Comparison of ENCODE assay signal across 12 cellular contexts in genomic region chr3:45056608-45057301, GRCh38. TPM values are rescaled to one million over a fixed set of nuclear protein-coding genes. Genes with fewer than 3 reads are reported as not detected.
DNase-seq lines count a peak whose midpoint lies in the region; ATAC-seq and TF ChIP-seq lines count a peak whose summit lies in the region.
"Had no signal": no experiment of that assay in that cellular context is flagged by ENCODE, and none has a peak within 500 bp of the region (broad histone marks: within the 10 kb centered on the region; RNA-seq: fewer than 3 reads in every experiment).

No MANE protein-coding gene starts in this region.

- POLR2A ChIA-PET in naive thymus-derived CD8-positive, alpha-beta T cell (lab: Charles Lee) = no interaction called here

- H3K4me1 ChIP-seq in GM23338 (ENCODE audit: insufficient read depth) = peaks cover 13% of the 10 kb centered on the region
- peaks cover 36% of the 10 kb centered on the region for H3K4me1 ChIP-seq in psoas muscle

- H3K27me3 Mint-ChIP-seq in GM23338 (ENCODE audit: insufficient read depth, low read depth, poor library complexity) (peaks cover 57% of the 10 kb centered on the region), type B pancreatic cell (no peaks in the 10 kb centered on the region)
- H3K27me3 Mint-ChIP-seq in naive thymus-derived CD8-positive, alpha-beta T cell = peaks cover 2 to 21% (median 6%) of the 10 kb centered on the region in 5 donors
- H3K27me3 Mint-ChIP-seq: CD4-positive, alpha-beta T cell had no signal

- H3K36me3 ChIP-seq in GM23338 (ENCODE audit: insufficient read depth) = no peaks in the 10 kb centered on the region
- H3K36me3 ChIP-seq in psoas muscle (ENCODE audit: insufficient read depth in 1 of 2, low read depth in 1 of 2) = no peaks in the 10 kb centered on the region
- H3K36me3 ChIP-seq in WERI-Rb-1 = no peaks in the 10 kb centered on the region

- H4K20me1 ChIP-seq in GM23338 (replicated peaks; ENCODE audit: insufficient read depth) = peaks cover 3% of the 10 kb centered on the region; the same call in 1 of the 2 replicates

- no peak overlapping the region for H3K4me2 ChIP-seq in GM23338

- intact Hi-C loops in left cardiac atrium (cut with DNase I) = loop anchor here in 1 of 2 donors (5.0 kb wide), 1 partner anchor 116 kb away; no protein-coding TSS in a partner anchor
- intact Hi-C loops in psoas muscle (cut with DNase I) = loop anchor here in 1 of 2 donors (5.0 kb wide), 1 partner anchor 61 kb away; no protein-coding TSS in a partner anchor

- H3K27me3 ChIP-seq in GM23338 (ENCODE audit: insufficient read depth) (peaks cover 67% of the 10 kb centered on the region), psoas muscle (ENCODE audit: insufficient read depth in 3 of 3, low read length in 2 of 3) (no peaks in the 10 kb centered on the region), WERI-Rb-1 (ENCODE audit: insufficient read depth, low read depth, severe bottlenecking) (no peaks in the 10 kb centered on the region)

- H3K27ac ChIP-seq in GM23338 (ENCODE audit: low read depth) (no peak overlapping the region), VCaP (peak overlapping the region; percentile 56), psoas muscle (peak overlapping the region; percentile 77), WERI-Rb-1 (no peak overlapping the region)

- H3K4me3 ChIP-seq in GM23338 = no peak overlapping the region
- no peak overlapping the region for H3K4me3 ChIP-seq in psoas muscle
- H3K4me3 ChIP-seq in WERI-Rb-1 (ENCODE audit: low read depth, low read length) = no peak overlapping the region

- no peak overlapping the region for H2AFZ ChIP-seq in GM23338

- peak in 1 of 2 experiments; percentile 8; a peak in 1 of 4 replicates for TF ChIP-seq CTCF in GM23338 (conservative IDR thresholded peaks at IDR 0.05; ENCODE audit: low read depth in 2 of 2)
- no peak for TF ChIP-seq CTCF in VCaP (conservative IDR thresholded peaks at IDR 0.05)
- TF ChIP-seq CTCF in psoas muscle (IDR thresholded peaks at IDR 0.05) = no peak
- TF ChIP-seq CTCF in type B pancreatic cell (conservative IDR thresholded peaks at IDR 0.05) = no peak
- TF ChIP-seq CTCF in WERI-Rb-1 (IDR thresholded peaks at IDR 0.05; ENCODE audit: low read depth, low read length) = no peak

- DNase-seq in GM23338 (ENCODE audit: low spot score) (peak; percentile 68), left cardiac atrium (no peak), psoas muscle (no peak), type B pancreatic cell (ENCODE audit: extremely low spot score, unreplicated experiment) (no peak), NCI-H510A treated with DMSO at 0.1 percent for 48 hours (lab: John Stamatoyannopoulos, UW) (no peak), WERI-Rb-1 (no peak)
- DNase-seq in naive thymus-derived CD8-positive, alpha-beta T cell = no peak
- DNase-seq: CD4-positive, alpha-beta T cell; NCI-H1048; stimulated activated CD4-positive, alpha-beta T cell treated with anti-CD3 and anti-CD28 coated beads, Interleukin-4, amount 100 ng/mL, for 1 hour had no signal

- no peaks in the 10 kb centered on the region for H3F3A ChIP-seq in GM23338 (replicated peaks; ENCODE audit: low read depth)

- ATAC-seq in GM23338 (peak; percentile 81), left cardiac atrium (peak; percentile 78 to 81), psoas muscle (peak; percentile 81 to 95 (median 90))
- ATAC-seq in naive thymus-derived CD8-positive, alpha-beta T cell = no peak

- no peaks in the 10 kb centered on the region for H3K9me2 ChIP-seq in GM23338 (ENCODE audit: insufficient read depth)

- H3K9me3 ChIP-seq in psoas muscle = no peaks in the 10 kb centered on the region
- no peaks in the 10 kb centered on the region for H3K9me3 ChIP-seq in WERI-Rb-1 (ENCODE audit: severe bottlenecking)

- H3K4me1 Mint-ChIP-seq in GM23338 (peaks cover 28% of the 10 kb centered on the region), type B pancreatic cell (ENCODE audit: unreplicated experiment) (peaks cover 5% of the 10 kb centered on the region)
- H3K4me1 Mint-ChIP-seq in naive thymus-derived CD8-positive, alpha-beta T cell = peaks cover 0 to 2% (median 0%) of the 10 kb centered on the region in 4 donors

- H3K27ac Mint-ChIP-seq in GM23338 (no peak overlapping the region), type B pancreatic cell (no peak overlapping the region)
- H3K27ac Mint-ChIP-seq in naive thymus-derived CD8-positive, alpha-beta T cell = peak overlapping the region in 2 of 10 donors; percentile 13 to 16
- H3K27ac Mint-ChIP-seq: CD4-positive, alpha-beta T cell had no signal

- H3K9me3 Mint-ChIP-seq in GM23338 (no peaks in the 10 kb centered on the region), type B pancreatic cell (no peaks in the 10 kb centered on the region)
- H3K9me3 Mint-ChIP-seq in naive thymus-derived CD8-positive, alpha-beta T cell = no peaks in the 10 kb centered on the region
- H3K9me3 Mint-ChIP-seq: CD4-positive, alpha-beta T cell; neural crest cell had no signal

- H3K79me2 ChIP-seq in GM23338 (replicated peaks; ENCODE audit: insufficient read depth) = no peaks in the 10 kb centered on the region

- no peaks in the 10 kb centered on the region for H3K36me3 Mint-ChIP-seq in GM23338 (ENCODE audit: low read depth)
- no peaks in the 10 kb centered on the region for H3K36me3 Mint-ChIP-seq in type B pancreatic cell
- H3K36me3 Mint-ChIP-seq in naive thymus-derived CD8-positive, alpha-beta T cell = no peaks in the 10 kb centered on the region

- H3K4me3 Mint-ChIP-seq in GM23338 = no peak overlapping the region
- no peak overlapping the region for H3K4me3 Mint-ChIP-seq in type B pancreatic cell
- H3K4me3 Mint-ChIP-seq in naive thymus-derived CD8-positive, alpha-beta T cell = no peak overlapping the region
- H3K4me3 Mint-ChIP-seq: CD4-positive, alpha-beta T cell; neural crest cell had no signal

- WGBS in psoas muscle, 3 donors = 32 to 50% (median 41%) methylated on average over 5 of the region's 5 CpGs

TF ChIP-seq in GM23338, 12 proteins besides CTCF, POLR2A, EP300 and RAD21 (continues in another document):
- TF ChIP-seq NANOG (IDR thresholded peaks at IDR 0.05; ENCODE audit: borderline replicate concordance) (no peak), ETS1 (IDR thresholded peaks at IDR 0.05) (no peak), REST (IDR thresholded peaks at IDR 0.05; ENCODE audit: unreplicated experiment) (no peak), POLR2AphosphoS5 (IDR thresholded peaks at IDR 0.05; ENCODE audit: low read depth) (no peak), EZH2 (IDR thresholded peaks at IDR 0.05; ENCODE audit: low read depth, unreplicated experiment) (no peak), EZH2phosphoT487 (IDR thresholded peaks at IDR 0.05; ENCODE audit: unreplicated experiment) (no peak), CREB1 (CRISPR knock-in tag; IDR thresholded peaks at IDR 0.05; ENCODE audit: low read depth) (no peak), JUNB (IDR thresholded peaks at IDR 0.05; ENCODE audit: unreplicated experiment) (no peak)

RNA-seq across cellular contexts. Expression of gene CLEC3B, which starts 30.7 kb away (rescaled TPM):
- not detected in 2 replicates for total RNA-seq in GM23338 (2014; rRNA removed; shearing (Covaris generic))
- not detected in 2 replicates for polyA plus RNA-seq in GM23338 (2016; fragmentation: Nextera tagmentation; extraction: Ambion mirVana)
- 100 to 1,000 TPM; 107 to 132 TPM for total RNA-seq in left cardiac atrium
- 10 to 100 TPM; 10.3 to 41.7 (median 16.5) TPM for total RNA-seq in psoas muscle
- 10 to 100 TPM; 24.6 to 29.6 (median 26.7) TPM for polyA plus RNA-seq in psoas muscle
- total RNA-seq in type B pancreatic cell (ENCODE audit: low replicate concordance) = 0.43 and 1.2 TPM in 2 replicates
- total RNA-seq in naive thymus-derived CD8-positive, alpha-beta T cell = 1 to 10 TPM; 1.2 to 1.4 TPM
- not detected for polyA plus RNA-seq in naive thymus-derived CD8-positive, alpha-beta T cell
- total RNA-seq: neural crest cell had no signal

Comparison
In these comparisons a context has a peak if more than half of its experiments do, and no peak if none do; other contexts are left out.
1. ATAC-seq: peak in GM23338 (single experiment), left cardiac atrium (2 of 2) and psoas muscle (4 of 4); none in naive thymus-derived CD8-positive, alpha-beta T cell (0 of 2).
2. H3K27ac ChIP-seq: peak in VCaP (single experiment) and psoas muscle (single experiment); none in GM23338 (single experiment) and WERI-Rb-1 (single experiment).